Comparison of ENCODE assay signal across 1 cellular context in the genomic region with DNA sequence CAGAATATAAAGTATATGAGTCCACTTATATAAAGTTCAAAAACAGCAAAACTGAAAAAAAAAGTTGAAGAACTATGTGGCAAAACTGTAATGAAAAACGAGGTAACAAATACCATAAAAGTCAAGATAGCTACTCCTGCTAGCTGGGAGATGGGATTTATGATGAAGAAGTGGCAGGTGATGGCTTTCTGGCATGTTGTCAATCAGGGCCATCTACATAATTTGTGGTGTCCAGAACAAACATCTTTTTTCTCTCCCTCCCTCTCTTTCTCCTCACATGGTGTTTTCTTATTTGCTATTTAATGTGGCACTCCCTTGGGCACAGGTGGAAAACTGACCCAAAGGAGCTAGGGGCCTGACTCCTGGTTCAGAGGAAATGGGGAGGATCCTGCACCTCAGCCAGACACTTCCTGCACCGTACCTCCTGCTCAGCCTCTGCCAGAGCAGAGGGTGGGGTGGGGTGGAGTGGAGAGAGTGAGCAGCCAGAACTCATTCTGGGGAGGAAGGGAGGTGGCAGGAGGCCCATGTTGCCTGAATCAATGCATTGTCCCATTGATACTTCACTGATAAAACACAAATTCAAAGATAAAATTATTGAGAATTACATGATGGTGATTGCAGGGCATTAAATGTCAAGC.
TF ChIP-seq lines count a peak whose summit lies in the region.

No MANE protein-coding gene starts in this region.

TF ChIP-seq in GM12878, 131 proteins besides CTCF, POLR2A, EP300 and RAD21:
- TF ChIP-seq ZSCAN29 (IDR thresholded peaks at IDR 0.05) (no peak), HDGF (IDR thresholded peaks at IDR 0.05) (no peak)
